ENCODE assay signal across 36 cellular contexts in genomic region chr1:90562892-90563291, GRCh38.
"Had no signal": no experiment of that assay in that cellular context is flagged by ENCODE, and none has a peak within 500 bp of the region (broad histone marks: within the 10 kb centered on the region; RNA-seq: fewer than 3 reads in every experiment).

No MANE protein-coding gene starts in this region.

- H3K27me3 ChIP-seq: MG63 had no signal

- DNase-seq: Karpas-422, Kasumi-1, MG63, MM.1S, MV-4-11, NCI-H1048, NCI-H1092, NCI-H1092 treated with DMSO at 0.1 percent for 48 hours, NCI-H1105, NCI-H1105 treated with DMSO at 0.1 percent for 48 hours, NCI-H1417, NCI-H1417 treated with DMSO at 0.1 percent for 48 hours, NCI-H1436, NCI-H1436 treated with DMSO at 0.1 percent for 48 hours, NCI-H146, NCI-H1694, NCI-H1694 treated with DMSO at 0.1 percent for 48 hours, NCI-H187, NCI-H187 treated with DMSO at 0.1 percent for 48 hours, NCI-H1930, NCI-H2029, NCI-H2029 treated with DMSO at 0.1 percent for 48 hours, NCI-H2081, NCI-H2081 treated with DMSO at 0.1 percent for 48 hours, NCI-H2107, NCI-H2171, NCI-H2171 treated with DMSO at 0.1 percent for 48 hours, NCI-H2227 treated with DMSO at 0.1 percent for 48 hours, NCI-H226, NCI-H345, NCI-H446, NCI-H446 treated with DMSO at 0.1 percent for 48 hours, NCI-H510A, NCI-H510A treated with DMSO at 0.1 percent for 48 hours, NCI-H524 had no signal

- H3K4me3 ChIP-seq: MG63 had no signal

- H3K36me3 ChIP-seq: MG63 had no signal

- H3K4me2 ChIP-seq: KMS-11 had no signal

- H3K9ac ChIP-seq: KMS-11 had no signal

- H3K9me3 ChIP-seq: MG63 had no signal

- H3K27ac ChIP-seq: KMS-11 had no signal
